ENCODE assay signal across 8 cellular contexts in genomic region chr19:6516659-6517291, GRCh38. TPM values are rescaled to one million over a fixed set of nuclear protein-coding genes. Genes with fewer than 3 reads are reported as not detected.
DNase-seq lines count a peak whose midpoint lies in the region; ATAC-seq, FAIRE-seq and TF ChIP-seq lines count a peak whose summit lies in the region.

No MANE protein-coding gene starts in this region.

- intact Hi-C loops in Panc1 (cut with micrococcal nuclease; ENCODE audit: unreplicated experiment) (loop anchor here (2.0 kb wide), 1 partner anchor 116 kb away; no protein-coding TSS in a partner anchor), esophagus squamous epithelium (cut with DNase I) (loop anchor here (5.0 kb wide), 2 partner anchors 116 to 346 kb away; no protein-coding TSS in a partner anchor)

- in situ Hi-C loops in Panc1 (cut with HindIII; ENCODE audit: low pct_unique_long_range_greater_than_20kb, low sequenced_read_pairs), result no loop called here

- FAIRE-seq in HTR-8/SVneo (lab: Jason Lieb, UNC), result peak; percentile 87

- H3K36me3 ChIP-seq in Panc1 (ENCODE audit: control insufficient read depth, insufficient read depth, low read length), result no peaks in the 10 kb centered on the region
- no peaks in the 10 kb centered on the region for H3K36me3 ChIP-seq in esophagus squamous epithelium

- H3K9me3 ChIP-seq in Panc1 (ENCODE audit: control insufficient read depth, insufficient read depth, low read depth, low read length) (no peaks in the 10 kb centered on the region), esophagus squamous epithelium (no peaks in the 10 kb centered on the region)

- peak; percentile 94 for ATAC-seq in Panc1

- WGBS in esophagus squamous epithelium, 2 donors, result 0% methylated on average over 9 to 21 of the region's 38 CpGs

- H3K27ac ChIP-seq in Panc1 (ENCODE audit: low read length) (peak overlapping the region; percentile 61; the same call in 1 of the 2 replicates), esophagus squamous epithelium (peak overlapping the region; percentile 77 to 89 (median 88))

- no TSS peak for BruUV-seq in Panc1 (replicated peaks; lab: Mats Ljungman, UMichigan)

- DNase-seq in Ammon's horn (ENCODE audit: low spot score) (peak; percentile 92), GM19240 (ENCODE audit: insufficient read length, low spot score) (peak; percentile 58), HTR-8/SVneo (ENCODE audit: insufficient read length, low spot score) (peak; percentile 91), Panc1 (ENCODE audit: low read depth, low spot score) (no peak), esophagus squamous epithelium (lab: John Stamatoyannopoulos, UW) (no peak), myocyte (ENCODE audit: low read depth) (peak; percentile 86)
- peak; percentile 95 to 98 for DNase-seq in activated T-cell treated with anti-CD3 and anti-CD28 coated beads, Interleukin-2, amount 50 U/mL, for 48 hours
- DNase-seq in stimulated activated CD8-positive, alpha-beta memory T cell treated with anti-CD3 and anti-CD28 coated beads, Interleukin-4, amount 100 ng/mL, for 48 hours, result peak; percentile 98

- POLR2A ChIA-PET in Panc1 (lab: Charles Lee), result interaction anchor here (0.6 kb wide), 2 partner anchors 23 to 145 kb away, joined by 3 to 5 read pairs; no protein-coding TSS in a partner anchor

- TF ChIP-seq CTCF in Panc1 (IDR thresholded peaks at IDR 0.05), result peak; percentile 95
- TF ChIP-seq CTCF in esophagus squamous epithelium (IDR thresholded peaks at IDR 0.05), result peak; percentile 92 to 99 (median 97)

- no peaks in the 10 kb centered on the region for H3K27me3 ChIP-seq in Panc1 (ENCODE audit: control insufficient read depth, insufficient read depth, low read length)
- peaks cover 0 to 3% (median 0%) of the 10 kb centered on the region in 4 donors for H3K27me3 ChIP-seq in esophagus squamous epithelium

- CTCF ChIA-PET in Panc1 (lab: Charles Lee), result interaction anchor here (0.7 to 1.0 kb wide), 5 partner anchors 77 to 220 kb away, joined by 3 to 6 read pairs (median 3); no protein-coding TSS in a partner anchor

- H3K4me3 ChIP-seq in Panc1 (ENCODE audit: low read depth in 2 of 2, low read length in 2 of 2), result peak overlapping the region; percentile 71 to 75
- H3K4me3 ChIP-seq in esophagus squamous epithelium, result peak overlapping the region; percentile 46 to 81 (median 74)

- no peak for TF ChIP-seq POLR2A in esophagus squamous epithelium (IDR thresholded peaks at IDR 0.05)

- peaks cover 5% of the 10 kb centered on the region; the same call in 1 of the 2 replicates for H3K4me1 ChIP-seq in Panc1 (ENCODE audit: control insufficient read depth, insufficient read depth, low read length)
- peaks cover 4 to 39% (median 22%) of the 10 kb centered on the region in 3 donors for H3K4me1 ChIP-seq in esophagus squamous epithelium

RNA-seq across cellular contexts. Expression of gene TNFSF9, which starts 14.1 kb away (rescaled TPM):
- total RNA-seq in Panc1 (2021; ENCODE audit: unreplicated experiment), result 2.9 TPM
- 1.6 TPM for polyA plus RNA-seq in Panc1 (2012; ENCODE audit: insufficient read length)
- total RNA-seq in esophagus squamous epithelium, result 10 to 100 TPM in 3 of 4 donors, 1 to 10 TPM in 1; 6.3 to 21.6 (median 17.8) TPM
- total RNA-seq in myocyte, result 1.7 and 7.2 TPM in 2 replicates
- polyA plus RNA-seq in myocyte (2012), result 5.5 TPM

RNA-seq across cellular contexts. Expression of gene TUBB4A, which starts 14.7 kb away (rescaled TPM):
- total RNA-seq in Panc1 (2021; ENCODE audit: unreplicated experiment) (4.4 TPM), esophagus squamous epithelium (1 to 10 TPM in 1 of 4 donors, not detected in 3; 7.8 TPM), myocyte (not detected in 2 replicates)
- 17.9 TPM for polyA plus RNA-seq in Panc1 (2012; ENCODE audit: insufficient read length)
- polyA plus RNA-seq in myocyte (2012), result not detected

RNA-seq across cellular contexts. Expression of gene DENND1C, which starts 35.2 kb away (rescaled TPM):
- total RNA-seq in Panc1 (2021; ENCODE audit: unreplicated experiment) (0.39 TPM), esophagus squamous epithelium (1 to 10 TPM in 2 of 4 donors, under 1 TPM in 2; 0.62 to 4.2 (median 1.2) TPM), myocyte (not detected in 2 replicates)
- 1.2 TPM for polyA plus RNA-seq in Panc1 (2012; ENCODE audit: insufficient read length)
- not detected for polyA plus RNA-seq in myocyte (2012)

RNA-seq across cellular contexts. Expression of gene CRB3, which starts 52.7 kb away (rescaled TPM):
- total RNA-seq in Panc1 (2021; ENCODE audit: unreplicated experiment), result 0.21 TPM
- 0.55 TPM for polyA plus RNA-seq in Panc1 (2012; ENCODE audit: insufficient read length)
- total RNA-seq in esophagus squamous epithelium, result 10 to 100 TPM; 42.9 to 61.9 (median 56.2) TPM
- not detected in 2 replicates for total RNA-seq in myocyte
- 0.11 TPM for polyA plus RNA-seq in myocyte (2012)

RNA-seq across cellular contexts. Expression of gene SLC25A23, which starts 57.2 kb away (rescaled TPM):
- total RNA-seq in Panc1 (2021; ENCODE audit: unreplicated experiment), result 18.7 TPM
- polyA plus RNA-seq in Panc1 (2012; ENCODE audit: insufficient read length), result 23.1 TPM
- total RNA-seq in esophagus squamous epithelium, result 10 to 100 TPM; 41.5 to 95.9 (median 64.0) TPM
- 29.9 and 33.9 TPM in 2 replicates for total RNA-seq in myocyte
- 33.5 TPM for polyA plus RNA-seq in myocyte (2012)

Comparison
In these comparisons a context has a peak if more than half of its experiments do, and no peak if none do; other contexts are left out.
1. DNase-seq: peak in Ammon's horn (single experiment), GM19240 (single experiment), HTR-8/SVneo (single experiment), activated T-cell treated with anti-CD3 and anti-CD28 coated beads, Interleukin-2, amount 50 U/mL, for 48 hours (2 of 2), myocyte (single experiment) and stimulated activated CD8-positive, alpha-beta memory T cell treated with anti-CD3 and anti-CD28 coated beads, Interleukin-4, amount 100 ng/mL, for 48 hours (single experiment); none in Panc1 (single experiment) and esophagus squamous epithelium (single experiment).